ENCODE assay signal across 8 cellular contexts in the genomic region with DNA sequence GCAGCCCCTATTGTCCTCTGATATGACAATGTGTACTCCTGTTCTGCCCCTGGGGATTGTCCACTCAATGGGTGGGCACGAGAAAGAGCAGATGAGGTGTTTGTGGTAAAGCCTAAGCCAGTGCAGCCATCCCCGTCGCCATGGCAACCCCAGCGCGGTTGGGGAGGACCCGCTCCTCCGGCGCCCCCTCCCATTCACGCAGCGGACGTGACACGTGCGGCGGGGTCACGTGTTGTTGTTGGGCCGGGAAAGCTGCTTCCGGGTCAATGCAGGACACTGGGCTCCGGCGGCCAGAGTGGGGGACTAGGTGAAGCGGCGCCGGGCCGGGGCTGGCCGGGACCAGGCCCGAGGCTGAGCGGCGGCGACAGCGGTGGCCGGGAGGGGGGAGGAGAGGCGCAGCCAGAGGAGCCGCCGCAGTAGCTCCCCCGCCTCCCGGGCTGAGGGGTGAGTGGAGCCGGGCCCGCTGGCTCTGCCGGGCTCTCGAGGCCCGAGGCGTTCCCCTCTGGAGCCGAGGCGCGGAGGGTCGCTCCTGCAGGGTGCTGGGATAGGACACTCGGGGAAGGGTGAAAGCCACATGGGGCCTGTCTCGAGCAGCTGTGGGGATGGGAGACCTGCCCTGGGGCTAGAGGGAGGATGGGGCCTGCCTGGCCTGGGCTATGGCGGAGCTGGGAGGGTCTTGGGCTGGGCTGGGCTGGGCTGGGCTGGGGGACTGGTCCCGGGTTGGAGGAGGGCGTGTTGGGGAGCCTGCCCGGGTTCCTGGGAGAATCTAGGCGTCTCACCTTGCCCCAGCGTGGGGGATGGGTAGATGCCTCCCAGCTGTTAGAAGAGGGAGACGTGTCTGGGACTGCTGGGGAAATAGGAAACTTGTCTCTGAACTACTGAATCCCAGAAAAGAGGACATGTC. TPM values are rescaled to one million over a fixed set of nuclear protein-coding genes. Genes with fewer than 3 reads are reported as not detected.
DNase-seq lines count a peak whose midpoint lies in the region; ATAC-seq and TF ChIP-seq lines count a peak whose summit lies in the region.

A gene with protein sequence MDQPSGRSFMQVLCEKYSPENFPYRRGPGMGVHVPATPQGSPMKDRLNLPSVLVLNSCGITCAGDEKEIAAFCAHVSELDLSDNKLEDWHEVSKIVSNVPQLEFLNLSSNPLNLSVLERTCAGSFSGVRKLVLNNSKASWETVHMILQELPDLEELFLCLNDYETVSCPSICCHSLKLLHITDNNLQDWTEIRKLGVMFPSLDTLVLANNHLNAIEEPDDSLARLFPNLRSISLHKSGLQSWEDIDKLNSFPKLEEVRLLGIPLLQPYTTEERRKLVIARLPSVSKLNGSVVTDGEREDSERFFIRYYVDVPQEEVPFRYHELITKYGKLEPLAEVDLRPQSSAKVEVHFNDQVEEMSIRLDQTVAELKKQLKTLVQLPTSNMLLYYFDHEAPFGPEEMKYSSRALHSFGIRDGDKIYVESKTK (plus strand): TSS at position 255 of the 904 bp plus-strand sequence. CDS start 21,589 bp downstream, outside the sequence.

- intact Hi-C loops in vagina (cut with DNase I), result no loop called here

- H3K27ac ChIP-seq in right atrium auricular region (peak within 1 kb of the TSS; percentile 89 to 91), rectal smooth muscle tissue (ENCODE audit: low read depth, low read length) (peak within 1 kb of the TSS; percentile 42), vagina (peak within 1 kb of the TSS; percentile 49)

- peak within 1 kb of the TSS; percentile 80 for H3K4me3 Mint-ChIP-seq in T-helper 1 cell treated with Interleukin-12 subunit alpha and Interleukin-12 subunit beta and Interleukin-4 antibody, amounts not matched to agents 30 μg/mL and 1 μg/mL, for 36 hours

- H3K9me3 ChIP-seq in right atrium auricular region (no peaks in the 10 kb centered on the region), vagina (no peaks in the 10 kb centered on the region)

- H3K36me3 ChIP-seq in right atrium auricular region (no peaks in the 10 kb centered on the region), rectal smooth muscle tissue (ENCODE audit: control insufficient read depth, insufficient read depth, low read length) (no peaks in the 10 kb centered on the region), vagina (no peaks in the 10 kb centered on the region)

- H3K27me3 Mint-ChIP-seq in T-helper 1 cell treated with Interleukin-12 subunit alpha and Interleukin-12 subunit beta and Interleukin-4 antibody, amounts not matched to agents 30 μg/mL and 1 μg/mL, for 36 hours (ENCODE audit: low read depth), result peaks cover 9% of the 10 kb centered on the region

- TF ChIP-seq CTCF in GM12865 (IDR thresholded peaks at IDR 0.05; ENCODE audit: insufficient read depth, low read depth, low read length, missing control alignments) (no peak), right atrium auricular region (IDR thresholded peaks at IDR 0.05) (no peak), vagina (IDR thresholded peaks at IDR 0.05) (no peak)

- H3K4me3 ChIP-seq in GM12865 (ENCODE audit: low read depth, low read length) (peak within 1 kb of the TSS; percentile 61), right atrium auricular region (peak within 1 kb of the TSS; percentile 94 to 95), rectal smooth muscle tissue (ENCODE audit: low read length) (peak within 1 kb of the TSS; percentile 85), vagina (peak within 1 kb of the TSS; percentile 55 to 77)

- no peaks in the 10 kb centered on the region for H3K36me3 Mint-ChIP-seq in T-helper 1 cell treated with Interleukin-12 subunit alpha and Interleukin-12 subunit beta and Interleukin-4 antibody, amounts not matched to agents 30 μg/mL and 1 μg/mL, for 36 hours (ENCODE audit: low read depth)

- H3K27ac Mint-ChIP-seq in T-helper 1 cell treated with Interleukin-12 subunit alpha and Interleukin-12 subunit beta and Interleukin-4 antibody, amounts not matched to agents 30 μg/mL and 1 μg/mL, for 36 hours, result peak within 1 kb of the TSS; percentile 76

- no peak for TF ChIP-seq POLR2A in vagina (IDR thresholded peaks at IDR 0.05)

- H3K4me1 ChIP-seq in right atrium auricular region (peaks cover 0 to 29% of the 10 kb centered on the region in 2 donors), rectal smooth muscle tissue (ENCODE audit: control insufficient read depth, insufficient read depth, low read length) (peaks cover 7% of the 10 kb centered on the region), vagina (peaks cover 25% of the 10 kb centered on the region)

- H3K4me1 Mint-ChIP-seq in T-helper 1 cell treated with Interleukin-12 subunit alpha and Interleukin-12 subunit beta and Interleukin-4 antibody, amounts not matched to agents 30 μg/mL and 1 μg/mL, for 36 hours (ENCODE audit: low read depth), result peaks cover 11% of the 10 kb centered on the region

- H3K9me3 Mint-ChIP-seq in T-helper 1 cell treated with Interleukin-12 subunit alpha and Interleukin-12 subunit beta and Interleukin-4 antibody, amounts not matched to agents 30 μg/mL and 1 μg/mL, for 36 hours, result no peaks in the 10 kb centered on the region

- peak within 1 kb of the TSS; percentile 34 for H3K9ac ChIP-seq in rectal smooth muscle tissue (ENCODE audit: low read length)

- DNase-seq in GM12865 (ENCODE audit: low read depth) (peak; percentile 93), NCI-H1105 treated with DMSO at 0.1 percent for 48 hours (lab: John Stamatoyannopoulos, UW) (peak; percentile 94), amygdala (lab: John Stamatoyannopoulos, UW) (peak; percentile 10 to 96 (median 82)), right atrium auricular region (ENCODE audit: low spot score) (peak; percentile 86), vagina (ENCODE audit: extremely low spot score in 2 of 2) (no peak)

- no peaks in the 10 kb centered on the region for H3K27me3 ChIP-seq in right atrium auricular region
- H3K27me3 ChIP-seq in rectal smooth muscle tissue (ENCODE audit: control insufficient read depth, insufficient read depth, low read length), result no peaks in the 10 kb centered on the region
- no peaks in the 10 kb centered on the region for H3K27me3 ChIP-seq in vagina

- ATAC-seq in HG02678 (IDR thresholded peaks at IDR 0.05; ENCODE audit: unreplicated experiment), result peak; percentile 97

RNA-seq across cellular contexts. Expression of the gene that starts here (rescaled TPM):
- total RNA-seq in right atrium auricular region (10 to 100 TPM; 23.0 to 31.0 TPM), vagina (19.2 TPM)

Comparison
In these comparisons a context has a peak if more than half of its experiments do, and no peak if none do; other contexts are left out.
1. DNase-seq: peak in GM12865 (single experiment), NCI-H1105 treated with DMSO at 0.1 percent for 48 hours (single experiment), amygdala (56 of 56) and right atrium auricular region (single experiment); none in vagina (0 of 2).
2. Peak in every context shown above with its lines, with median percentiles within 50 percentile points of each other: H3K4me3 ChIP-seq and H3K27ac ChIP-seq.